ENCODE assay signal across 1 cellular context in genomic region chr14:103685276-103686211, GRCh38.
TF ChIP-seq lines count a peak whose summit lies in the region.

No MANE protein-coding gene starts in this region.

TF ChIP-seq in GM23338, 12 proteins besides CTCF, POLR2A, EP300 and RAD21 (continued from another document):
- no peak for TF ChIP-seq POLR2AphosphoS5 (IDR thresholded peaks at IDR 0.05; ENCODE audit: low read depth)
